ENCODE assay signal across 10 cellular contexts in genomic region chr5:139404484-139404840, GRCh38. TPM values are rescaled to one million over a fixed set of nuclear protein-coding genes. Genes with fewer than 3 reads are reported as not detected.
DNase-seq lines count a peak whose midpoint lies in the region; ATAC-seq and TF ChIP-seq lines count a peak whose summit lies in the region.
"Had no signal": no experiment of that assay in that cellular context is flagged by ENCODE, and none has a peak within 500 bp of the region (broad histone marks: within the 10 kb centered on the region; RNA-seq: fewer than 3 reads in every experiment).

No MANE protein-coding gene starts in this region.

- H3K36me3 Mint-ChIP-seq in T-helper 1 cell treated with Interleukin-12 subunit alpha and Interleukin-12 subunit beta and Interleukin-4 antibody, amounts not matched to agents 30 μg/mL and 1 μg/mL, for 36 hours (ENCODE audit: low read depth): peaks cover 4% of the 10 kb centered on the region
- H3K36me3 Mint-ChIP-seq in activated CD8-positive, alpha-beta T cell treated with anti-CD3 and anti-CD28 coated beads, Interleukin-2, amount 10 ng/mL, durations not matched to agents 7 days and 5 days (ENCODE audit: low read depth): peaks cover 6% of the 10 kb centered on the region

- peak overlapping the region; percentile 15 for H3K4me3 ChIP-seq in kidney epithelial cell (ENCODE audit: low read depth, low read length)
- H3K4me3 ChIP-seq in suprapubic skin: peak overlapping the region; percentile 56

- POLR2A ChIA-PET in activated CD8-positive, alpha-beta T cell treated with anti-CD3 and anti-CD28 coated beads, Interleukin-2, amount 10 ng/mL, durations not matched to agents 7 days and 5 days (lab: Charles Lee): interaction anchor here (0.9 to 4.6 kb wide), 5 partner anchors 9 to 279 kb away, joined by 3 to 39 read pairs (median 5); partner anchors contain the start of genes MZB1, PAIP2 and PROB1

- H3K27me3 Mint-ChIP-seq in T-helper 1 cell treated with Interleukin-12 subunit alpha and Interleukin-12 subunit beta and Interleukin-4 antibody, amounts not matched to agents 30 μg/mL and 1 μg/mL, for 36 hours (ENCODE audit: low read depth): no peaks in the 10 kb centered on the region
- no peaks in the 10 kb centered on the region for H3K27me3 Mint-ChIP-seq in activated CD8-positive, alpha-beta T cell treated with anti-CD3 and anti-CD28 coated beads, Interleukin-2, amount 10 ng/mL, durations not matched to agents 7 days and 5 days (ENCODE audit: low read depth)

- CTCF ChIA-PET in activated CD8-positive, alpha-beta T cell treated with anti-CD3 and anti-CD28 coated beads, Interleukin-2, amount 10 ng/mL, durations not matched to agents 7 days and 5 days (lab: Charles Lee): interaction anchor here (1.1 to 4.2 kb wide), 6 partner anchors 11 to 63 kb away, joined by 3 to 17 read pairs (median 10); partner anchors contain the start of genes MZB1 and PAIP2

- 71% methylated on average over 5 of the region's 5 CpGs for WGBS in suprapubic skin

- H3K27me3 ChIP-seq in kidney epithelial cell (ENCODE audit: control insufficient read depth, insufficient read depth, low read length) (no peaks in the 10 kb centered on the region), suprapubic skin (no peaks in the 10 kb centered on the region)

- TF ChIP-seq POLR2A in suprapubic skin (IDR thresholded peaks at IDR 0.05): no peak

- H3K36me3 ChIP-seq in kidney epithelial cell (ENCODE audit: control insufficient read depth, insufficient read depth, low read length): peaks cover 2% of the 10 kb centered on the region
- H3K36me3 ChIP-seq in suprapubic skin: no peaks in the 10 kb centered on the region

- H3K27ac Mint-ChIP-seq in T-helper 1 cell treated with Interleukin-12 subunit alpha and Interleukin-12 subunit beta and Interleukin-4 antibody, amounts not matched to agents 30 μg/mL and 1 μg/mL, for 36 hours: peak overlapping the region; percentile 100
- peak overlapping the region; percentile 100 for H3K27ac Mint-ChIP-seq in activated CD8-positive, alpha-beta T cell treated with anti-CD3 and anti-CD28 coated beads, Interleukin-2, amount 10 ng/mL, durations not matched to agents 7 days and 5 days

- H3K9me3 Mint-ChIP-seq in T-helper 1 cell treated with Interleukin-12 subunit alpha and Interleukin-12 subunit beta and Interleukin-4 antibody, amounts not matched to agents 30 μg/mL and 1 μg/mL, for 36 hours: no peaks in the 10 kb centered on the region
- no peaks in the 10 kb centered on the region for H3K9me3 Mint-ChIP-seq in activated CD8-positive, alpha-beta T cell treated with anti-CD3 and anti-CD28 coated beads, Interleukin-2, amount 10 ng/mL, durations not matched to agents 7 days and 5 days (ENCODE audit: insufficient read depth)

- H3K4me1 ChIP-seq in suprapubic skin: peaks cover 20% of the 10 kb centered on the region

- peak; percentile 3 for ATAC-seq in activated CD8-positive, alpha-beta T cell treated with anti-CD3 and anti-CD28 coated beads, Interleukin-2, amount 10 ng/mL, durations not matched to agents 7 days and 5 days
- ATAC-seq in HG02610 (IDR thresholded peaks at IDR 0.05; ENCODE audit: unreplicated experiment): no peak
- ATAC-seq in HG03039 (IDR thresholded peaks at IDR 0.05; ENCODE audit: unreplicated experiment): no peak

- DNase-seq in T-helper 1 cell (no peak), kidney epithelial cell (ENCODE audit: low read depth) (no peak), suprapubic skin (ENCODE audit: low spot score in 2 of 2) (no peak), medulla oblongata (ENCODE audit: extremely low spot score) (no peak)
- no peak for DNase-seq in activated CD8-positive, alpha-beta T cell treated with anti-CD3 and anti-CD28 coated beads, Interleukin-2, amount 10 ng/mL, durations not matched to agents 7 days and 5 days

- H3K4me1 Mint-ChIP-seq in T-helper 1 cell treated with Interleukin-12 subunit alpha and Interleukin-12 subunit beta and Interleukin-4 antibody, amounts not matched to agents 30 μg/mL and 1 μg/mL, for 36 hours (ENCODE audit: low read depth): peaks cover 36% of the 10 kb centered on the region
- H3K4me1 Mint-ChIP-seq in activated CD8-positive, alpha-beta T cell treated with anti-CD3 and anti-CD28 coated beads, Interleukin-2, amount 10 ng/mL, durations not matched to agents 7 days and 5 days (ENCODE audit: low read depth): peaks cover 34% of the 10 kb centered on the region

- no peaks in the 10 kb centered on the region for H3K9me3 ChIP-seq in suprapubic skin

- no peak for TF ChIP-seq CTCF in kidney epithelial cell (IDR thresholded peaks at IDR 0.05; ENCODE audit: insufficient read depth, low read length, poor library complexity, severe bottlenecking)
- TF ChIP-seq CTCF in suprapubic skin (IDR thresholded peaks at IDR 0.05): no peak

- peak overlapping the region; percentile 91 for H3K27ac ChIP-seq in suprapubic skin

- H3K4me3 Mint-ChIP-seq in T-helper 1 cell treated with Interleukin-12 subunit alpha and Interleukin-12 subunit beta and Interleukin-4 antibody, amounts not matched to agents 30 μg/mL and 1 μg/mL, for 36 hours: peak overlapping the region; percentile 96
- H3K4me3 Mint-ChIP-seq in activated CD8-positive, alpha-beta T cell treated with anti-CD3 and anti-CD28 coated beads, Interleukin-2, amount 10 ng/mL, durations not matched to agents 7 days and 5 days: peak overlapping the region; percentile 94

- no peak for TF ChIP-seq EP300 in suprapubic skin (IDR thresholded peaks at IDR 0.05)

RNA-seq across cellular contexts. Expression of gene SPATA24, which starts 0.6 kb away (rescaled TPM):
- 1 to 10 TPM; 3.8 to 4.0 TPM for total RNA-seq in activated CD8-positive, alpha-beta T cell treated with anti-CD3 and anti-CD28 coated beads, Interleukin-2, amount 10 ng/mL, durations not matched to agents 7 days and 5 days
- total RNA-seq in kidney epithelial cell (7.7 and 8.8 TPM in 2 replicates), suprapubic skin (1 to 10 TPM in 3 of 4 donors, not detected in 1; 1.3 to 2.2 (median 1.4) TPM)

RNA-seq across cellular contexts. Expression of gene PROB1, which starts 9.6 kb away (rescaled TPM):
- 1 to 10 TPM; 5.2 to 6.2 TPM for total RNA-seq in activated CD8-positive, alpha-beta T cell treated with anti-CD3 and anti-CD28 coated beads, Interleukin-2, amount 10 ng/mL, durations not matched to agents 7 days and 5 days
- total RNA-seq in kidney epithelial cell (3.0 and 3.6 TPM in 2 replicates), suprapubic skin (under 1 TPM; 0.08 to 0.44 (median 0.35) TPM)

RNA-seq across cellular contexts. Expression of gene MZB1, which starts 14.7 kb away (rescaled TPM):
- total RNA-seq in activated CD8-positive, alpha-beta T cell treated with anti-CD3 and anti-CD28 coated beads, Interleukin-2, amount 10 ng/mL, durations not matched to agents 7 days and 5 days: 10 to 100 TPM; 19.0 to 19.9 TPM
- total RNA-seq in kidney epithelial cell (not detected in 2 replicates), suprapubic skin (not detected)
- total RNA-seq: Daoy, M059J had no signal

RNA-seq across cellular contexts. Expression of gene SLC23A1, which starts 21.4 kb away (rescaled TPM):
- 1 to 10 TPM; 1.2 to 1.5 TPM for total RNA-seq in activated CD8-positive, alpha-beta T cell treated with anti-CD3 and anti-CD28 coated beads, Interleukin-2, amount 10 ng/mL, durations not matched to agents 7 days and 5 days
- total RNA-seq in kidney epithelial cell (not detected in 2 replicates), suprapubic skin (1 to 10 TPM in 3 of 4 donors, not detected in 1; 2.3 to 6.4 (median 3.0) TPM)
- total RNA-seq: Daoy, M059J had no signal

RNA-seq across cellular contexts. Expression of gene DNAJC18, which starts 34.9 kb away (rescaled TPM):
- total RNA-seq in activated CD8-positive, alpha-beta T cell treated with anti-CD3 and anti-CD28 coated beads, Interleukin-2, amount 10 ng/mL, durations not matched to agents 7 days and 5 days: 1 to 10 TPM; 3.7 to 5.4 TPM
- total RNA-seq in kidney epithelial cell (8.1 and 14.2 TPM in 2 replicates), suprapubic skin (1 to 10 TPM; 2.2 to 7.2 (median 2.9) TPM)

Comparison
In these comparisons a context has a peak if more than half of its experiments do, and no peak if none do; other contexts are left out.
1. RNA of gene MZB1, which starts 14.7 kb away (total RNA-seq): 19.0 to 19.9 TPM in activated CD8-positive, alpha-beta T cell treated with anti-CD3 and anti-CD28 coated beads, Interleukin-2, amount 10 ng/mL, durations not matched to agents 7 days and 5 days; not detected in kidney epithelial cell and not detected in suprapubic skin; every median in the first group is over 10 times any median in the second.